ENCODE assay signal across 11 cellular contexts in genomic region chr16:88702364-88703210, GRCh38. TPM values are rescaled to one million over a fixed set of nuclear protein-coding genes. Genes with fewer than 3 reads are reported as not detected.
A peak's percentile ranks its signal among the peaks of the same experiment; 100 is the strongest.
DNase-seq lines count a peak whose midpoint lies in the region; ATAC-seq and TF ChIP-seq lines count a peak whose summit lies in the region.
"Had no signal": no experiment of that assay in that cellular context is flagged by ENCODE, and none has a peak within 500 bp of the region (broad histone marks: within the 10 kb centered on the region; RNA-seq: fewer than 3 reads in every experiment).

No MANE protein-coding gene starts in this region.

- peak; percentile 61 for DNase-seq in GF-D8 (lab: John Stamatoyannopoulos, UW)
- DNase-seq in NOMO-1 treated with dmso at 0.1 percent for 144 hours (lab: John Stamatoyannopoulos, UW; ENCODE audit: unreplicated experiment), result peak; percentile 40
- DNase-seq in gastrocnemius medialis, result no peak
- no peak for DNase-seq in NCI-H446 treated with DMSO at 0.1 percent for 48 hours (lab: John Stamatoyannopoulos, UW)
- DNase-seq in Caco-2, result no peak
- DNase-seq: NCI-H146, SHP77 had no signal

- POLR2A ChIA-PET in Caco-2 (lab: Charles Lee), result no interaction called here

- peaks cover 0 to 20% of the 10 kb centered on the region in 2 donors for H3K36me3 ChIP-seq in gastrocnemius medialis
- peaks cover 2% of the 10 kb centered on the region; the same call in 1 of the 2 replicates for H3K36me3 ChIP-seq in Caco-2 (ENCODE audit: control insufficient read depth, insufficient read depth, low read length)

- H3K27me3 ChIP-seq in gastrocnemius medialis (no peaks in the 10 kb centered on the region), Caco-2 (replicated peaks; ENCODE audit: control insufficient read depth, insufficient read depth, low read length) (no peaks in the 10 kb centered on the region)

- CTCF ChIA-PET in Caco-2 (lab: Charles Lee), result interaction anchor here (1.0 kb wide), 1 partner anchor 35 kb away, joined by 3 read pairs; no protein-coding TSS in a partner anchor

- H3K4me1 Mint-ChIP-seq in brain (peaks cover 26% of the 10 kb centered on the region), Caco-2 (ENCODE audit: low read depth, unreplicated experiment) (peaks cover 6% of the 10 kb centered on the region)

- H3K4me3 Mint-ChIP-seq in brain (peak overlapping the region in 4 of 5 experiments; percentile 7 to 50 (median 43)), Caco-2 (ENCODE audit: unreplicated experiment) (no peak overlapping the region)

- H3K27ac ChIP-seq in gastrocnemius medialis, result peak overlapping the region in 3 of 4 donors; percentile 43 to 72 (median 71)

- no TSS peak for BruUV-seq in Caco-2 (replicated peaks; lab: Mats Ljungman, UMichigan)

- H3K36me3 Mint-ChIP-seq in brain (no peaks in the 10 kb centered on the region), Caco-2 (ENCODE audit: insufficient read depth, unreplicated experiment) (peaks cover 21% of the 10 kb centered on the region)

- intact Hi-C loops in gastrocnemius medialis (cut with DNase I; ENCODE audit: low total_unique reads) (loop anchor here (10.0 kb wide), 1 partner anchor 152 kb away; the partner anchor contains the start of genes GALNS and TRAPPC2L), Caco-2 (cut with micrococcal nuclease; ENCODE audit: unreplicated experiment) (no loop called here)

- H3K9me3 Mint-ChIP-seq in brain, result no peaks in the 10 kb centered on the region
- H3K9me3 Mint-ChIP-seq in Caco-2 (ENCODE audit: unreplicated experiment), result no peaks in the 10 kb centered on the region

- in situ Hi-C loops in gastrocnemius medialis (cut with MboI; ENCODE audit: low sequenced_read_pairs in 4 of 4), result loop anchor here in 1 of 4 donors (10.0 kb wide), 1 partner anchor 128 kb away; the partner anchor contains the start of gene ZC3H18

- no peaks in the 10 kb centered on the region for H3K27me3 Mint-ChIP-seq in brain
- no peaks in the 10 kb centered on the region for H3K27me3 Mint-ChIP-seq in Caco-2 (ENCODE audit: insufficient read depth, unreplicated experiment)

- no peak for TF ChIP-seq CTCF in brain (conservative IDR thresholded peaks at IDR 0.05)
- no peak for TF ChIP-seq CTCF in gastrocnemius medialis (IDR thresholded peaks at IDR 0.05 in 4 of 5, conservative IDR thresholded peaks at IDR 0.05 in 1 of 5)
- no peak for TF ChIP-seq CTCF in Caco-2 (IDR thresholded peaks at IDR 0.05; ENCODE audit: insufficient read depth in 1 of 2, low read depth in 1 of 2, low read length in 1 of 2, severe bottlenecking in 1 of 2, unreplicated experiment in 1 of 2)

- H3K27ac Mint-ChIP-seq in brain (no peak overlapping the region), Caco-2 (ENCODE audit: unreplicated experiment) (no peak overlapping the region)

- ATAC-seq in gastrocnemius medialis (no peak), GM18520 (IDR thresholded peaks at IDR 0.05; ENCODE audit: unreplicated experiment) (no peak), GM19397 (IDR thresholded peaks at IDR 0.05; ENCODE audit: unreplicated experiment) (no peak)

- no peaks in the 10 kb centered on the region for H3K9me3 ChIP-seq in gastrocnemius medialis
- no peaks in the 10 kb centered on the region for H3K9me3 ChIP-seq in Caco-2

- H3K4me3 ChIP-seq in gastrocnemius medialis, result no peak overlapping the region
- H3K4me3 ChIP-seq in Caco-2 (ENCODE audit: low read depth, low read length), result no peak overlapping the region

- H3K4me1 ChIP-seq in gastrocnemius medialis (peaks cover 22 to 26% of the 10 kb centered on the region in 2 donors), Caco-2 (peaks cover 9% of the 10 kb centered on the region; the same call in 1 of the 2 replicates)

- TF ChIP-seq POLR2A in gastrocnemius medialis (IDR thresholded peaks at IDR 0.05), result no peak

RNA-seq across cellular contexts. Expression of gene RNF166, which starts 3.6 kb away (rescaled TPM):
- polyA plus RNA-seq in brain (ENCODE audit: insufficient read depth, low read depth, low replicate concordance), result 22.2 TPM
- total RNA-seq in gastrocnemius medialis (10 to 100 TPM; 22.9 to 32.5 (median 26.1) TPM), Caco-2 (2022) (37.3 and 40.4 TPM in 2 replicates)

RNA-seq across cellular contexts. Expression of gene CTU2, which starts 3.7 kb away (rescaled TPM):
- polyA plus RNA-seq in brain (ENCODE audit: insufficient read depth, low read depth, low replicate concordance), result 24.6 TPM
- total RNA-seq in gastrocnemius medialis (10 to 100 TPM; 11.1 to 17.7 (median 14.1) TPM), Caco-2 (2022) (44.3 and 54.9 TPM in 2 replicates)

RNA-seq across cellular contexts. Expression of gene SNAI3, which starts 16.3 kb away (rescaled TPM):
- 1.2 TPM for polyA plus RNA-seq in brain (ENCODE audit: insufficient read depth, low read depth, low replicate concordance)
- total RNA-seq in gastrocnemius medialis, result 1 to 10 TPM; 1.2 to 2.2 (median 1.6) TPM
- 3.5 TPM in 2 replicates for total RNA-seq in Caco-2 (2022)
- polyA plus RNA-seq: neural cell had no signal

RNA-seq across cellular contexts. Expression of gene MVD, which starts 39.7 kb away (rescaled TPM):
- polyA plus RNA-seq in brain (ENCODE audit: insufficient read depth, low read depth, low replicate concordance), result 63.6 TPM
- total RNA-seq in gastrocnemius medialis (10 to 100 TPM in 3 of 4 donors, 1 to 10 TPM in 1; 9.0 to 16.3 (median 13.4) TPM), Caco-2 (2022) (127 and 141 TPM in 2 replicates)

RNA-seq across cellular contexts. Expression of gene CYBA, which starts 51.7 kb away (rescaled TPM):
- 83.9 TPM for polyA plus RNA-seq in brain (ENCODE audit: insufficient read depth, low read depth, low replicate concordance)
- total RNA-seq in gastrocnemius medialis (10 to 100 TPM in 3 of 4 donors, 1 to 10 TPM in 1; 5.1 to 33.2 (median 28.7) TPM), Caco-2 (2022) (351 and 377 TPM in 2 replicates)

Comparison
In these comparisons a context has a peak if more than half of its experiments do, and no peak if none do; other contexts are left out.
1. DNase-seq: peak in GF-D8 (single experiment) and NOMO-1 treated with dmso at 0.1 percent for 144 hours (single experiment); none in gastrocnemius medialis (0 of 2), NCI-H446 treated with DMSO at 0.1 percent for 48 hours (single experiment) and Caco-2 (0 of 2).